In genomic region chr3:155495387-155495786, GRCh38 we compare ENCODE assay signal across 12 cellular contexts.
DNase-seq lines count a peak whose midpoint lies in the region; ATAC-seq and TF ChIP-seq lines count a peak whose summit lies in the region.
"Had no signal": no experiment of that assay in that cellular context is flagged by ENCODE, and none has a peak within 500 bp of the region (broad histone marks: within the 10 kb centered on the region; RNA-seq: fewer than 3 reads in every experiment).

No MANE protein-coding gene starts in this region.

- no peak for TF ChIP-seq CTCF in fibroblast of the aortic adventitia (IDR thresholded peaks at IDR 0.05; ENCODE audit: insufficient read depth, low read length)

- ATAC-seq in GM18858 (IDR thresholded peaks at IDR 0.05; ENCODE audit: unreplicated experiment) (peak; percentile 83), GM21576 (IDR thresholded peaks at IDR 0.05; ENCODE audit: unreplicated experiment) (peak; percentile 80), HG03159 (IDR thresholded peaks at IDR 0.05; ENCODE audit: unreplicated experiment) (peak; percentile 85), sciatic nerve (no peak)
- ATAC-seq: pancreas had no signal

- intact Hi-C loops in sciatic nerve (cut with DNase I), result no loop called here

- DNase-seq in fibroblast of the aortic adventitia (ENCODE audit: low read depth), result peak; percentile 10
- no peak for DNase-seq in C1 segment of cervical spinal cord (lab: John Stamatoyannopoulos, UW)
- no peak for DNase-seq in sciatic nerve (ENCODE audit: low spot score)
- DNase-seq in epidermal melanocyte (ENCODE audit: insufficient read length, low spot score), result no peak
- no peak for DNase-seq in kidney tubule cell (ENCODE audit: low spot score)
- DNase-seq: activated CD4-positive, alpha-beta T cell treated with anti-CD3 and anti-CD28 coated beads, Interleukin-2, amount 50 U/mL, for 4 hours; NCI-H446 treated with DMSO at 0.1 percent for 48 hours; pancreas; upper lobe of left lung had no signal

- H3K4me3 ChIP-seq in fibroblast of the aortic adventitia (ENCODE audit: low read depth, low read length), result no peak overlapping the region
- H3K4me3 ChIP-seq: pancreas, upper lobe of left lung had no signal
